Comparison of ENCODE assay signal across 9 cellular contexts in the genomic region with DNA sequence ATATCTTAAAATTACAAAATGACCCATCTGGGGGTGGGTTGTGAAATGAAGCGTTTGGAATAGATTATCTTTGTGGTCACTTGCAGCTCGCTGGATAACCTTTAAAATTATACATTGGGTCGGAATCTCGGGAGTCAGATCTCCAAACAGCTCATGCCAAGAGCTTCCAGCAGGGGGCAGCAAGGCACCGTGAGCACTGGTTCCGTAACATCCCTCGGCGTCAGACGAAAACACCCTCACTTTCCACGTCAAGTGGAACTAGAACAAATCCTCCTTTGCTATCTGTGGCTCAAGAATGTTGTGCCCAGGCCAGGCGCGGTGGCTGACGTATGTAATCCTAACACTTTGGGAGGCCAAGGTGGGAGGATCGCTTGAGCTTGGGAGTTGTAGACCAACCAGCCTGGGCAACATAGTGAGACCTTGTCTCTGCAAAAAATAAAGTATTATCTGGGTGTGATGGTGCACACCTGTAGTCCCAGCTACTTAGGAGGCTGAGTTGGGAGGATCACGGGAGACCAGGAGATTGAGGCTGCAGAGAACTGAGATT. TPM values are rescaled to one million over a fixed set of nuclear protein-coding genes. Genes with fewer than 3 reads are reported as not detected.
DNase-seq lines count a peak whose midpoint lies in the region; ATAC-seq, FAIRE-seq and TF ChIP-seq lines count a peak whose summit lies in the region.
"Had no signal": no experiment of that assay in that cellular context is flagged by ENCODE, and none has a peak within 500 bp of the region (broad histone marks: within the 10 kb centered on the region; RNA-seq: fewer than 3 reads in every experiment).

No MANE protein-coding gene starts in this region.

- H2AFZ ChIP-seq in endothelial cell of umbilical vein (ENCODE audit: low read depth, low read length) = no peak overlapping the region

- H3K4me3 ChIP-seq in NT2/D1 (ENCODE audit: insufficient read length, low read depth) = no peak overlapping the region
- no peak overlapping the region for H3K4me3 ChIP-seq in endothelial cell of umbilical vein (replicated peaks in 1 of 3; ENCODE audit: insufficient read depth in 1 of 3, low read depth in 1 of 3, low read length in 3 of 3)
- H3K4me3 ChIP-seq in mucosa of descending colon = no peak overlapping the region

- no peaks in the 10 kb centered on the region for H3K4me1 ChIP-seq in NT2/D1 (ENCODE audit: insufficient read depth, insufficient read length)
- no peaks in the 10 kb centered on the region for H3K4me1 ChIP-seq in endothelial cell of umbilical vein (ENCODE audit: control insufficient read depth, extremely low read depth, insufficient read depth, low read length)
- H3K4me1 ChIP-seq in mucosa of descending colon (ENCODE audit: low read depth) = peaks cover 6% of the 10 kb centered on the region

- dilution Hi-C loops in endothelial cell of umbilical vein (cut with MboI; ENCODE audit: extremely low pct_ligation_motif_present, low sequenced_read_pairs) = loop anchor here (25.0 kb wide), 1 partner anchor 126 kb away; the partner anchor contains the start of gene ITGB5

- no peak overlapping the region for H3K4me2 ChIP-seq in endothelial cell of umbilical vein (ENCODE audit: insufficient read depth, low read length)

- H3K9me3 ChIP-seq in NT2/D1 (ENCODE audit: insufficient read depth, low read length) (no peaks in the 10 kb centered on the region), endothelial cell of umbilical vein (replicated peaks; ENCODE audit: control insufficient read depth, insufficient read depth, low read length) (no peaks in the 10 kb centered on the region), mucosa of descending colon (no peaks in the 10 kb centered on the region)

- H3K36me3 ChIP-seq in NT2/D1 (ENCODE audit: insufficient read depth, insufficient read length, low read length) = peaks cover 41% of the 10 kb centered on the region
- peaks cover 0 to 9% of the 10 kb centered on the region in 2 experiments for H3K36me3 ChIP-seq in endothelial cell of umbilical vein (ENCODE audit: control insufficient read depth in 2 of 2, extremely low read depth in 1 of 2, insufficient read depth in 2 of 2, low read length in 2 of 2)
- H3K36me3 ChIP-seq in mucosa of descending colon (ENCODE audit: low read depth) = no peaks in the 10 kb centered on the region

- FAIRE-seq in endothelial cell of umbilical vein (lab: Jason Lieb, UNC) = peak; percentile 95

- TF ChIP-seq CTCF in endothelial cell of umbilical vein (IDR thresholded peaks at IDR 0.05; ENCODE audit: extremely low read depth in 1 of 2, insufficient read depth in 1 of 2, low read depth in 1 of 2, low read length in 2 of 2) = peak; percentile 88 to 92
- TF ChIP-seq CTCF in mucosa of descending colon (IDR thresholded peaks at IDR 0.05) = peak; percentile 85

- H3K9ac ChIP-seq in NT2/D1 (ENCODE audit: insufficient read length, low read depth) (no peak overlapping the region), endothelial cell of umbilical vein (replicated peaks; ENCODE audit: extremely low read depth, insufficient read depth, low read length) (no peak overlapping the region)

- BruUV-seq in endothelial cell of umbilical vein (replicated peaks; lab: Mats Ljungman, UMichigan) = no TSS peak

- ATAC-seq in mucosa of descending colon (peak; percentile 93), HG02981 (IDR thresholded peaks at IDR 0.05; ENCODE audit: unreplicated experiment) (no peak)

- H4K20me1 ChIP-seq in endothelial cell of umbilical vein (replicated peaks; ENCODE audit: control insufficient read depth, extremely low read depth, insufficient read depth, low read length) = no peaks in the 10 kb centered on the region

- no peaks in the 10 kb centered on the region for H3K9me1 ChIP-seq in endothelial cell of umbilical vein (replicated peaks; ENCODE audit: control insufficient read depth, extremely low read depth, insufficient read depth, low read length)

- DNase-seq in DMS79 treated with DMSO at 0.1 percent for 48 hours (lab: John Stamatoyannopoulos, UW) (peak; percentile 72), HT-29 (ENCODE audit: low spot score) (peak; percentile 92), NT2/D1 (ENCODE audit: low read depth, low spot score) (peak; percentile 71), endothelial cell of umbilical vein (ENCODE audit: low read depth, low spot score) (peak; percentile 75), mucosa of descending colon (peak; percentile 72 to 95 (median 86))
- DNase-seq in activated CD8-positive, alpha-beta memory T cell treated with anti-CD3 and anti-CD28 coated beads, Interleukin-2, amount 50 U/mL, for 1 hour (ENCODE audit: extremely low read depth) = peak; percentile 40
- peak; percentile 55 to 71 for DNase-seq in stimulated activated CD8-positive, alpha-beta memory T cell treated with anti-CD3 and anti-CD28 coated beads, Interleukin-2, amount 100 ng/mL, for 48 hours (ENCODE audit: low read depth in 2 of 2)

- H3K79me2 ChIP-seq in endothelial cell of umbilical vein (ENCODE audit: control insufficient read depth, insufficient read depth, low read length) = no peaks in the 10 kb centered on the region

- intact Hi-C loops in endothelial cell of umbilical vein (cut with micrococcal nuclease) (loop anchor here (1.0 to 10.0 kb wide), 7 partner anchors 25 to 676 kb away; partner anchors contain the start of gene ITGB5), mucosa of descending colon (cut with DNase I, micrococcal nuclease) (loop anchor here (5.0 kb wide), 1 partner anchor 141 kb away; no protein-coding TSS in a partner anchor)

- no peak for TF ChIP-seq POLR2A in endothelial cell of umbilical vein (IDR thresholded peaks at IDR 0.05; ENCODE audit: low read depth, low read length)

- H3K27me3 ChIP-seq in NT2/D1 (ENCODE audit: insufficient read depth, insufficient read length) (no peaks in the 10 kb centered on the region), endothelial cell of umbilical vein (ENCODE audit: control insufficient read depth in 2 of 2, insufficient read depth in 2 of 2, low read length in 2 of 2) (no peaks in the 10 kb centered on the region)

- CTCF ChIA-PET in endothelial cell of umbilical vein (lab: Charles Lee) = interaction anchor here (0.7 to 8.6 kb wide), 64 partner anchors 9 to 825 kb away, joined by 3 to 424 read pairs (median 6); partner anchors contain the start of genes ITGB5 and UMPS

- POLR2A ChIA-PET in endothelial cell of umbilical vein (lab: Charles Lee) = interaction anchor here (0.8 kb wide), 1 partner anchor 144 kb away, joined by 5 read pairs; no protein-coding TSS in a partner anchor

- no peak overlapping the region for H3K27ac ChIP-seq in endothelial cell of umbilical vein (ENCODE audit: insufficient read depth, low read depth, low read length)
- H3K27ac ChIP-seq: epithelial cell of prostate had no signal

TF ChIP-seq in endothelial cell of umbilical vein, 7 proteins besides CTCF, POLR2A, EP300 and RAD21:
- TF ChIP-seq MAX (IDR thresholded peaks at IDR 0.05; ENCODE audit: insufficient read depth, insufficient read length) = no peak
- TF ChIP-seq MYC (IDR thresholded peaks at IDR 0.05; ENCODE audit: low read depth, low read length) = no peak
- no peak for TF ChIP-seq GATA2 (IDR thresholded peaks at IDR 0.05; ENCODE audit: insufficient read depth, insufficient read length, low read depth, low read length)
- TF ChIP-seq FOS (IDR thresholded peaks at IDR 0.05; ENCODE audit: borderline replicate concordance, insufficient read depth, low read length) = no peak
- TF ChIP-seq EZH2 (IDR thresholded peaks at IDR 0.05; ENCODE audit: borderline replicate concordance, low read depth, low read length, severe bottlenecking) = no peak
- TF ChIP-seq POLR2AphosphoS5 (IDR thresholded peaks at IDR 0.05; ENCODE audit: insufficient read depth, low read depth, low read length) = no peak
- TF ChIP-seq JUN (IDR thresholded peaks at IDR 0.05; ENCODE audit: borderline replicate concordance, insufficient read depth, insufficient read length, low read depth) = no peak

RNA-seq across cellular contexts. Expression of gene UMPS, which starts 31.1 kb away (rescaled TPM):
- total RNA-seq in HT-29 (2014; rRNA removed; shearing (Covaris generic)) = 57.3 and 70.2 TPM in 2 replicates
- total RNA-seq in endothelial cell of umbilical vein = 41.9 and 50.2 TPM in 2 replicates
- 21.5 and 38.6 TPM in 2 replicates for polyA plus RNA-seq in endothelial cell of umbilical vein
- 32.4 and 35.7 TPM in 2 replicates for polyA plus RNA-seq in endothelial cell of umbilical vein (2011; cell fraction: cytosol; rRNA removed)
- 19.1 and 27.0 TPM in 2 replicates for polyA plus RNA-seq in endothelial cell of umbilical vein (2011; cell fraction: nucleus; rRNA removed)
- polyA plus RNA-seq in endothelial cell of umbilical vein (2012) = 29.0 and 36.5 TPM in 2 replicates
- polyA minus RNA-seq in endothelial cell of umbilical vein = 21.2 and 22.3 TPM in 2 replicates
- polyA minus RNA-seq in endothelial cell of umbilical vein (2011; cell fraction: cytosol; rRNA and poly(A)+ RNA removed) = 118 TPM
- polyA minus RNA-seq in endothelial cell of umbilical vein (2011; cell fraction: nucleus; rRNA and poly(A)+ RNA removed) = 6.8 and 10.1 TPM in 2 replicates
- total RNA-seq in mucosa of descending colon = 10 to 100 TPM; 22.6 to 25.7 (median 23.6) TPM

Comparison
In these comparisons a context has a peak if more than half of its experiments do, and no peak if none do; other contexts are left out.
1. DNase-seq: peak in every context shown above with its lines; median percentile 92 in HT-29; 86 in mucosa of descending colon; 75 in endothelial cell of umbilical vein; 72 in DMS79 treated with DMSO at 0.1 percent for 48 hours; 71 in NT2/D1; 63 in stimulated activated CD8-positive, alpha-beta memory T cell treated with anti-CD3 and anti-CD28 coated beads, Interleukin-2, amount 100 ng/mL, for 48 hours; 40 in activated CD8-positive, alpha-beta memory T cell treated with anti-CD3 and anti-CD28 coated beads, Interleukin-2, amount 50 U/mL, for 1 hour.